19 cellular contexts compared by ENCODE assay signal in genomic region chr3:151318946-151319345, GRCh38. TPM values are rescaled to one million over a fixed set of nuclear protein-coding genes. Genes with fewer than 3 reads are reported as not detected.
DNase-seq lines count a peak whose midpoint lies in the region; ATAC-seq and TF ChIP-seq lines count a peak whose summit lies in the region.
"Had no signal": no experiment of that assay in that cellular context is flagged by ENCODE, and none has a peak within 500 bp of the region (broad histone marks: within the 10 kb centered on the region; RNA-seq: fewer than 3 reads in every experiment).

No MANE protein-coding gene starts in this region.

- no peak overlapping the region for H4K91ac ChIP-seq in trophoblast cell (ENCODE audit: low read depth, low read length)

- ATAC-seq in esophagus mucosa (peak; percentile 70), psoas muscle (no peak), HG03432 (IDR thresholded peaks at IDR 0.05; ENCODE audit: unreplicated experiment) (no peak)
- ATAC-seq: natural killer cell had no signal

- H3K9me3 ChIP-seq in trophoblast cell (ENCODE audit: insufficient read depth, low read depth, low read length) (no peaks in the 10 kb centered on the region), psoas muscle (no peaks in the 10 kb centered on the region)
- H3K9me3 ChIP-seq: SJCRH30, testis had no signal

- no peak overlapping the region for H4K12ac ChIP-seq in trophoblast cell (ENCODE audit: low read depth, low read length)

- DNase-seq in HL-60 (ENCODE audit: low read depth in 1 of 2, low spot score in 1 of 2) (peak; percentile 36 to 70), NOMO-1 treated with DMSO at 0.1 percent for 48 hours (lab: John Stamatoyannopoulos, UW; ENCODE audit: unreplicated experiment) (peak; percentile 89), trophoblast cell (peak; percentile 11 to 67), COLO829 (ENCODE audit: low spot score) (no peak), GF-D8 (lab: John Stamatoyannopoulos, UW) (no peak), psoas muscle (no peak)
- DNase-seq: brain microvascular endothelial cell, GDM1, MG63, natural killer cell, NCI-H187 treated with DMSO at 0.1 percent for 48 hours, SJCRH30, small intestine, testis had no signal

- no peak overlapping the region for H3K23ac ChIP-seq in trophoblast cell (ENCODE audit: low read length)

- no peak overlapping the region for H3K4me3 ChIP-seq in HL-60 (replicated peaks; ENCODE audit: insufficient read depth, low read length)
- H3K4me3 ChIP-seq in trophoblast cell (ENCODE audit: low read depth, low read length), result no peak overlapping the region
- H3K4me3 ChIP-seq in psoas muscle, result no peak overlapping the region
- H3K4me3 ChIP-seq: MG63, SJCRH30, testis had no signal

- H3K4me1 ChIP-seq in trophoblast cell (ENCODE audit: control insufficient read depth in 1 of 2, insufficient read depth in 2 of 2, low read length in 2 of 2) (peaks cover 6 to 12% of the 10 kb centered on the region in 2 experiments), psoas muscle (no peaks in the 10 kb centered on the region)
- H3K4me1 ChIP-seq: SJCRH30, testis had no signal

- no peak overlapping the region for H3K4ac ChIP-seq in trophoblast cell (ENCODE audit: low read depth, low read length)

- H2BK5ac ChIP-seq in trophoblast cell (ENCODE audit: low read depth, low read length, poor library complexity), result no peak overlapping the region

- H4K8ac ChIP-seq in trophoblast cell (ENCODE audit: low read depth, low read length), result no peak overlapping the region

- H3K79me2 ChIP-seq in trophoblast cell (ENCODE audit: control insufficient read depth, insufficient read depth, low read length, poor library complexity), result no peaks in the 10 kb centered on the region

- TF ChIP-seq CTCF in HL-60 (IDR thresholded peaks at IDR 0.05; ENCODE audit: insufficient read depth, low read length), result no peak
- TF ChIP-seq CTCF in psoas muscle (IDR thresholded peaks at IDR 0.05), result no peak

- H2BK12ac ChIP-seq in trophoblast cell (ENCODE audit: low read length), result peak overlapping the region; percentile 73

- H3K18ac ChIP-seq in trophoblast cell (ENCODE audit: low read length), result no peak overlapping the region

- H3K27me3 ChIP-seq in HL-60 (ENCODE audit: insufficient read depth, poor library complexity, severe bottlenecking) (no peaks in the 10 kb centered on the region), trophoblast cell (ENCODE audit: insufficient read depth, low read length) (no peaks in the 10 kb centered on the region), psoas muscle (ENCODE audit: insufficient read depth in 3 of 3, low read length in 2 of 3) (no peaks in the 10 kb centered on the region)
- H3K27me3 ChIP-seq: brain microvascular endothelial cell, MG63, testis had no signal

- H2AK5ac ChIP-seq in trophoblast cell (ENCODE audit: low read length), result no peak overlapping the region

- H3K14ac ChIP-seq in trophoblast cell (ENCODE audit: low read length), result no peak overlapping the region

- intact Hi-C loops in psoas muscle (cut with DNase I), result no loop called here

- H3K4me2 ChIP-seq in trophoblast cell (ENCODE audit: low read length), result no peak overlapping the region

- peak overlapping the region; percentile 64 for H3K27ac ChIP-seq in HL-60 (replicated peaks)
- no peak overlapping the region for H3K27ac ChIP-seq in trophoblast cell (ENCODE audit: low read depth, low read length)
- no peak overlapping the region for H3K27ac ChIP-seq in psoas muscle
- H3K27ac ChIP-seq: brain microvascular endothelial cell, SJCRH30, testis had no signal

- H2BK120ac ChIP-seq in trophoblast cell (ENCODE audit: insufficient read depth, low read length, poor library complexity), result no peak overlapping the region

- H3K79me1 ChIP-seq in trophoblast cell (ENCODE audit: low read length), result peaks cover 11% of the 10 kb centered on the region

- H3K9ac ChIP-seq in trophoblast cell (ENCODE audit: low read length), result no peak overlapping the region

- no CpG with 5 or more reads among the region's 10 CpGs for WGBS in trophoblast cell (ENCODE audit: extremely low coverage, insufficient coverage, insufficient read length)
- WGBS in psoas muscle, 3 donors, result 59 to 73% (median 62%) methylated on average over 10 of the region's 10 CpGs

- H2AFZ ChIP-seq in trophoblast cell (ENCODE audit: insufficient read depth, low read length, poor library complexity), result no peak overlapping the region

- H3K36me3 ChIP-seq in trophoblast cell (ENCODE audit: control insufficient read depth in 1 of 2, insufficient read depth in 2 of 2, low read length in 2 of 2), result no peaks in the 10 kb centered on the region
- H3K36me3 ChIP-seq in psoas muscle (ENCODE audit: insufficient read depth in 1 of 2, low read depth in 1 of 2), result no peaks in the 10 kb centered on the region
- H3K36me3 ChIP-seq: brain microvascular endothelial cell, MG63, SJCRH30 had no signal

RNA-seq across cellular contexts. Expression of gene GPR87, which starts 2.3 kb away (rescaled TPM):
- total RNA-seq in esophagus mucosa (36.8 TPM), psoas muscle (not detected)
- 22.8 and 24.0 TPM in 2 replicates for polyA plus RNA-seq in trophoblast cell (2013)
- not detected for polyA plus RNA-seq in psoas muscle
- total RNA-seq: natural killer cell, NCI-H460, SJCRH30, testis had no signal
- polyA plus RNA-seq: BJ, small intestine had no signal

RNA-seq across cellular contexts. Expression of gene P2RY13, which starts 10.4 kb away (rescaled TPM):
- total RNA-seq in esophagus mucosa (0.28 TPM), psoas muscle (under 1 TPM; 0.28 to 0.88 (median 0.67) TPM)
- not detected in 2 replicates for polyA plus RNA-seq in trophoblast cell (2013)
- polyA plus RNA-seq in psoas muscle, result under 1 TPM; 0.03 to 0.12 (median 0.07) TPM
- total RNA-seq: epithelial cell of proximal tubule, NCI-H460, SJCRH30 had no signal
- polyA plus RNA-seq: BJ had no signal

RNA-seq across cellular contexts. Expression of gene P2RY14, which starts 40.6 kb away (rescaled TPM):
- total RNA-seq in esophagus mucosa (0.88 TPM), psoas muscle (1 to 10 TPM; 1.2 to 1.9 (median 1.7) TPM)
- polyA plus RNA-seq in trophoblast cell (2013), result not detected in 2 replicates
- 1 to 10 TPM in 1 of 3 donors, under 1 TPM in 2; 0.55 to 1.2 (median 0.96) TPM for polyA plus RNA-seq in psoas muscle
- total RNA-seq: epithelial cell of proximal tubule, NCI-H460 had no signal
- polyA plus RNA-seq: BJ had no signal

Comparison
In these comparisons a context has a peak if more than half of its experiments do, and no peak if none do; other contexts are left out.
1. DNase-seq: peak in HL-60 (2 of 2), NOMO-1 treated with DMSO at 0.1 percent for 48 hours (single experiment) and trophoblast cell (2 of 2); none in COLO829 (single experiment), GF-D8 (single experiment) and psoas muscle (0 of 2).
2. RNA of gene GPR87, which starts 2.3 kb away (total RNA-seq): 36.8 TPM in esophagus mucosa (single experiment); not detected in psoas muscle; every median in the first group is over 10 times any median in the second.